26 cellular contexts compared by ENCODE assay signal in the genomic region with DNA sequence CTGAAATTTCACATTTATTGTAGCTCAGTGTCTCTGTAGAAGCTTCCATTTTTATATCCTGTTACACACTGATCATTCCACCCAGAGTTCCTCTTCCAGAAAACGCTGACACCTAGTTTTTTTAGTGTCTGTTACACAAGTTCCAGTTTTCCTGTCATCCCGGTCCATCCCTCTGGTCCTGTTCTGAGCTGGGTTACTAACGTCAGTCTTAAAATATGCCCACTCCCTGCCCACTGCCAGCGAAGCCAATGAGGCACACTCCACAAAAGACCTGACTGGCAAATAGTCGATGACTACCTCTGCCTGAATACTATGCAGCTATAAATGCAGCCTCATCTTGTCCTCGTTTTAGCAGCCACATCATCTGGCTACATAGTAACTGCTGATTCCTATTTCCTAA. TPM values are rescaled to one million over a fixed set of nuclear protein-coding genes. Genes with fewer than 3 reads are reported as not detected.
DNase-seq lines count a peak whose midpoint lies in the region; ATAC-seq, FAIRE-seq and TF ChIP-seq lines count a peak whose summit lies in the region.
"Had no signal": no experiment of that assay in that cellular context is flagged by ENCODE, and none has a peak within 500 bp of the region (broad histone marks: within the 10 kb centered on the region; RNA-seq: fewer than 3 reads in every experiment).

No MANE protein-coding gene starts in this region.

- H2AFZ ChIP-seq in astrocyte (ENCODE audit: low read depth, low read length) (no peak overlapping the region), keratinocyte (ENCODE audit: control insufficient read depth, low read length) (no peak overlapping the region)

- ATAC-seq in Right ventricle myocardium superior (ENCODE audit: poor library complexity) (peak; percentile 20), omental fat pad (ENCODE audit: low FRiP score) (no peak), HG03108 (IDR thresholded peaks at IDR 0.05; ENCODE audit: unreplicated experiment) (no peak)
- ATAC-seq: SK-N-SH treated with all-trans-retinoic acid at 6 μM for 48 hours, upper lobe of right lung had no signal

- H3K27me3 Mint-ChIP-seq in astrocyte (ENCODE audit: low read depth, unreplicated experiment) = peaks cover 2% of the 10 kb centered on the region
- H3K27me3 Mint-ChIP-seq in type B pancreatic cell = no peaks in the 10 kb centered on the region
- H3K27me3 Mint-ChIP-seq: central memory CD8-positive, alpha-beta T cell had no signal

- H3K79me2 ChIP-seq in astrocyte (ENCODE audit: insufficient read depth, low read length) = no peaks in the 10 kb centered on the region
- no peaks in the 10 kb centered on the region for H3K79me2 ChIP-seq in keratinocyte (ENCODE audit: control insufficient read depth, insufficient read depth, low read length)

- peaks cover 7% of the 10 kb centered on the region for H3K4me1 Mint-ChIP-seq in astrocyte (ENCODE audit: low read depth, unreplicated experiment)
- no peaks in the 10 kb centered on the region for H3K4me1 Mint-ChIP-seq in type B pancreatic cell (ENCODE audit: unreplicated experiment)
- H3K4me1 Mint-ChIP-seq: central memory CD8-positive, alpha-beta T cell had no signal

- H3K36me3 Mint-ChIP-seq in astrocyte (ENCODE audit: low read depth, unreplicated experiment) = no peaks in the 10 kb centered on the region
- no peaks in the 10 kb centered on the region for H3K36me3 Mint-ChIP-seq in type B pancreatic cell
- H3K36me3 Mint-ChIP-seq: naive B cell had no signal

- intact Hi-C loops in Right ventricle myocardium superior (cut with DNase I) = no loop called here

- DNase-seq in Right ventricle myocardium superior (no peak), right atrium auricular region (ENCODE audit: low spot score) (no peak), astrocyte (ENCODE audit: low read depth) (peak; percentile 18), keratinocyte (ENCODE audit: low read depth, low spot score) (no peak), type B pancreatic cell (ENCODE audit: extremely low spot score, unreplicated experiment) (no peak), omental fat pad (ENCODE audit: low spot score) (no peak), RKO (ENCODE audit: low spot score) (no peak)
- DNase-seq: 8988T; activated naive CD4-positive, alpha-beta T cell; activated T-cell treated with anti-CD3 and anti-CD28 coated beads for 4 hours; amniotic stem cell; GF-D8; H9; naive B cell; NCI-H187; Peyer's patch; stimulated activated CD4-positive, alpha-beta T cell treated with anti-CD3 and anti-CD28 coated beads, Interleukin-4, amount 100 ng/mL, for 24 hours; upper lobe of right lung had no signal

- dilution Hi-C loops in keratinocyte (cut with MboI; ENCODE audit: extremely low pct_ligation_motif_present, low sequenced_read_pairs) = no loop called here

- no peak overlapping the region for H3K27ac ChIP-seq in right atrium auricular region
- H3K27ac ChIP-seq in astrocyte (ENCODE audit: low read depth, low read length) = no peak overlapping the region
- peak overlapping the region; percentile 42 for H3K27ac ChIP-seq in keratinocyte (ENCODE audit: control insufficient read depth, insufficient read depth, low read length)
- H3K27ac ChIP-seq: esophagus muscularis mucosa, Peyer's patch, upper lobe of right lung had no signal

- no peaks in the 10 kb centered on the region for H3K4me1 ChIP-seq in right atrium auricular region
- peaks cover 5% of the 10 kb centered on the region for H3K4me1 ChIP-seq in astrocyte (ENCODE audit: insufficient read depth, low read length)
- peaks cover 15% of the 10 kb centered on the region for H3K4me1 ChIP-seq in keratinocyte (ENCODE audit: control insufficient read depth, extremely low read depth, insufficient read depth, low read length)
- H3K4me1 ChIP-seq: Peyer's patch, upper lobe of right lung had no signal

- H3K36me3 ChIP-seq in right atrium auricular region (no peaks in the 10 kb centered on the region), astrocyte (ENCODE audit: insufficient read depth, low read length) (no peaks in the 10 kb centered on the region), keratinocyte (ENCODE audit: control insufficient read depth in 2 of 2, extremely low read depth in 1 of 2, insufficient read depth in 2 of 2, low read length in 2 of 2) (no peaks in the 10 kb centered on the region)
- H3K36me3 ChIP-seq: esophagus muscularis mucosa, Peyer's patch, upper lobe of right lung had no signal

- H3K27me3 ChIP-seq in right atrium auricular region (no peaks in the 10 kb centered on the region), astrocyte (ENCODE audit: insufficient read depth, low read length) (no peaks in the 10 kb centered on the region), keratinocyte (ENCODE audit: control insufficient read depth, extremely low read depth, insufficient read depth, low read length) (no peaks in the 10 kb centered on the region)
- H3K27me3 ChIP-seq: esophagus muscularis mucosa, Peyer's patch, upper lobe of right lung had no signal

- no peak overlapping the region for H3K4me3 Mint-ChIP-seq in astrocyte (ENCODE audit: unreplicated experiment)
- no peak overlapping the region for H3K4me3 Mint-ChIP-seq in type B pancreatic cell
- H3K4me3 Mint-ChIP-seq: central memory CD8-positive, alpha-beta T cell; H9 had no signal

- H3K4me2 ChIP-seq in astrocyte (ENCODE audit: low read length) = no peak overlapping the region
- peak overlapping the region; percentile 20 for H3K4me2 ChIP-seq in keratinocyte (ENCODE audit: control insufficient read depth, extremely low read depth, insufficient read depth, low read depth, low read length)
- H3K4me2 ChIP-seq: smooth muscle cell had no signal

- no peaks in the 10 kb centered on the region for H3K9me3 Mint-ChIP-seq in astrocyte (ENCODE audit: unreplicated experiment)
- peaks cover 7% of the 10 kb centered on the region for H3K9me3 Mint-ChIP-seq in type B pancreatic cell
- H3K9me3 Mint-ChIP-seq: central memory CD8-positive, alpha-beta T cell; naive B cell had no signal

- FAIRE-seq in astrocyte (lab: Jason Lieb, UNC) (peak; percentile 32), keratinocyte (lab: Jason Lieb, UNC) (no peak)
- FAIRE-seq: GM12891, TTC549 had no signal

- H4K20me1 ChIP-seq in astrocyte (ENCODE audit: insufficient read depth, low read length) (no peaks in the 10 kb centered on the region), keratinocyte (ENCODE audit: control insufficient read depth, extremely low read depth, insufficient read depth, low read length) (no peaks in the 10 kb centered on the region)

- no peak overlapping the region for H3K9ac ChIP-seq in astrocyte (ENCODE audit: low read length)
- no peak overlapping the region for H3K9ac ChIP-seq in keratinocyte (ENCODE audit: control insufficient read depth, extremely low read depth, insufficient read depth, low read length)

- no peak for TF ChIP-seq CTCF in right atrium auricular region (IDR thresholded peaks at IDR 0.05)
- TF ChIP-seq CTCF in astrocyte (IDR thresholded peaks at IDR 0.05; ENCODE audit: insufficient read depth, low read depth, low read length) = no peak
- TF ChIP-seq CTCF in keratinocyte (optimal IDR thresholded peaks at IDR 0.05 in 1 of 3, IDR thresholded peaks at IDR 0.05 in 1 of 3, conservative IDR thresholded peaks at IDR 0.05 in 1 of 3; ENCODE audit: extremely low read depth in 1 of 3, insufficient read depth in 2 of 3, low read length in 3 of 3) = no peak
- TF ChIP-seq CTCF in type B pancreatic cell (conservative IDR thresholded peaks at IDR 0.05) = no peak
- no peak for TF ChIP-seq CTCF in omental fat pad (IDR thresholded peaks at IDR 0.05)

- H3K9me1 ChIP-seq in keratinocyte (ENCODE audit: control insufficient read depth, extremely low read depth, insufficient read depth, low read length) = no peaks in the 10 kb centered on the region

- H3K27ac Mint-ChIP-seq in astrocyte (ENCODE audit: unreplicated experiment) (no peak overlapping the region), type B pancreatic cell (peak overlapping the region; percentile 50)

- H3K4me3 ChIP-seq in right atrium auricular region (no peak overlapping the region), astrocyte (ENCODE audit: insufficient read depth, low read depth, low read length) (no peak overlapping the region), keratinocyte (ENCODE audit: control insufficient read depth in 2 of 3, extremely low read depth in 1 of 3, insufficient read depth in 2 of 3, low read depth in 1 of 3, low read length in 3 of 3) (no peak overlapping the region)
- H3K4me3 ChIP-seq: esophagus muscularis mucosa, lung, Peyer's patch, smooth muscle cell, upper lobe of right lung had no signal

- no peaks in the 10 kb centered on the region for H3K9me3 ChIP-seq in right atrium auricular region
- H3K9me3 ChIP-seq in astrocyte (ENCODE audit: insufficient read depth, low read depth, low read length) = no peaks in the 10 kb centered on the region
- H3K9me3 ChIP-seq in keratinocyte (ENCODE audit: control insufficient read depth, low read depth, low read length) = no peaks in the 10 kb centered on the region
- H3K9me3 ChIP-seq: esophagus muscularis mucosa, Peyer's patch, upper lobe of right lung had no signal

RNA-seq across cellular contexts. Expression of gene DDX3X, which starts 30.9 kb away (rescaled TPM):
- total RNA-seq in Right ventricle myocardium superior (128 TPM), right atrium auricular region (100 to 1,000 TPM; 150 to 152 TPM), astrocyte (204 and 242 TPM in 2 replicates), type B pancreatic cell (ENCODE audit: low replicate concordance) (255 and 276 TPM in 2 replicates), omental fat pad (100 to 1,000 TPM; 322 to 542 (median 395) TPM)
- 83.2 to 127 TPM (median 98.1 TPM) in 3 replicates for polyA plus RNA-seq in keratinocyte
- polyA plus RNA-seq in keratinocyte (2011; ENCODE audit: low read depth) = 557 TPM
- polyA plus RNA-seq in keratinocyte (2011; cell fraction: cytosol; rRNA removed) = 54.7 and 75.1 TPM in 2 replicates
- polyA plus RNA-seq in keratinocyte (2011; cell fraction: nucleus; rRNA removed) = 95.3 and 148 TPM in 2 replicates
- 149 and 182 TPM in 2 replicates for polyA plus RNA-seq in keratinocyte (2012; ENCODE audit: low replicate concordance)
- 58.7 to 160 TPM (median 143 TPM) in 3 replicates for polyA minus RNA-seq in keratinocyte
- polyA minus RNA-seq in keratinocyte (2011; cell fraction: cytosol; rRNA and poly(A)+ RNA removed) = 88.8 TPM
- polyA minus RNA-seq in keratinocyte (2011; cell fraction: nucleus; rRNA and poly(A)+ RNA removed) = 134 and 234 TPM in 2 replicates
